ENCODE assay signal across 24 cellular contexts in genomic region chr7:97595439-97595838, GRCh38.
"Had no signal": no experiment of that assay in that cellular context is flagged by ENCODE, and none has a peak within 500 bp of the region (broad histone marks: within the 10 kb centered on the region; RNA-seq: fewer than 3 reads in every experiment).

No MANE protein-coding gene starts in this region.

- H3K27ac ChIP-seq: neural progenitor cell, ovary, parathyroid adenoma, psoas muscle, right lobe of liver, sigmoid colon, stomach, thoracic aorta, thyroid gland, tibial nerve, upper lobe of left lung, vagina had no signal

- H3K4me1 ChIP-seq: neural progenitor cell, parathyroid adenoma, psoas muscle, right lobe of liver, sigmoid colon, stomach, thyroid gland, tibial nerve, upper lobe of left lung, vagina had no signal

- H3K9me3 ChIP-seq: ovary, psoas muscle, right lobe of liver, stomach, thoracic aorta, thyroid gland, tibial nerve, upper lobe of left lung, vagina had no signal

- ATAC-seq: natural killer cell; psoas muscle; right cardiac atrium; right lobe of liver; stimulated activated effector memory CD8-positive, alpha-beta T cell treated with anti-CD3 and anti-CD28 coated beads, Interleukin-12 subunit alpha, Interleukin-12 subunit beta, amount 100 ng/mL, for 72 hours; stimulated activated naive B cell treated with anti-CD40 and anti-IgM and Interleukin-4, amounts not matched to agents 10 μg/mL and 1 μg/mL and 100 μg/mL, for 72 hours had no signal

- H2AFZ ChIP-seq: neural progenitor cell, parathyroid adenoma had no signal

- H3K36me3 ChIP-seq: neural progenitor cell, ovary, right lobe of liver, sigmoid colon, stomach, thoracic aorta, thyroid gland, tibial nerve, upper lobe of left lung, vagina had no signal

- H3K79me2 ChIP-seq: parathyroid adenoma had no signal

- H3K4me3 ChIP-seq: neural progenitor cell, ovary, psoas muscle, right lobe of liver, sigmoid colon, stomach, thoracic aorta, thyroid gland, tibial nerve, upper lobe of left lung, vagina had no signal

- DNase-seq: natural killer cell; occipital lobe; ovary; posterior cingulate gyrus; psoas muscle; right cardiac atrium; right lobe of liver; sigmoid colon; stimulated activated CD4-positive, alpha-beta T cell treated with anti-CD3 and anti-CD28 coated beads, Interleukin-15, amount 100 ng/mL, for 24 hours; stimulated activated CD4-positive, alpha-beta T cell treated with anti-CD3 and anti-CD28 coated beads, Interleukin-2, amount 100 ng/mL, for 24 hours; stimulated activated CD4-positive, alpha-beta T cell treated with anti-CD3 and anti-CD28 coated beads, Interleukin-2, amount 100 ng/mL, for 48 hours; stimulated activated CD4-positive, alpha-beta T cell treated with anti-CD3 and anti-CD28 coated beads, Interleukin-4, amount 100 ng/mL, for 24 hours; stimulated activated naive B cell treated with anti-CD40 and anti-IgM and Interleukin-4, amounts not matched to agents 10 μg/mL and 1 μg/mL and 100 μg/mL, for 72 hours; stimulated activated naive CD4-positive, alpha-beta T cell treated with Interleukin-2 at 50 U/mL for 16 hours; stomach; thyroid gland; trophoblast cell; upper lobe of left lung had no signal

- H3K4me2 ChIP-seq: neural progenitor cell had no signal
